ENCODE assay signal across 11 cellular contexts in genomic region chr10:93068411-93069244, GRCh38. TPM values are rescaled to one million over a fixed set of nuclear protein-coding genes. Genes with fewer than 3 reads are reported as not detected.
A peak's percentile ranks its signal among the peaks of the same experiment; 100 is the strongest.
DNase-seq lines count a peak whose midpoint lies in the region; ATAC-seq and TF ChIP-seq lines count a peak whose summit lies in the region.
"Had no signal": no experiment of that assay in that cellular context is flagged by ENCODE, and none has a peak within 500 bp of the region (broad histone marks: within the 10 kb centered on the region; RNA-seq: fewer than 3 reads in every experiment).

No MANE protein-coding gene starts in this region.

- H4K20me1 ChIP-seq in GM23338 (replicated peaks; ENCODE audit: insufficient read depth) = peaks cover 21% of the 10 kb centered on the region

- no peaks in the 10 kb centered on the region for H3K36me3 ChIP-seq in GM23338 (ENCODE audit: insufficient read depth)
- H3K36me3 ChIP-seq in mesenchymal stem cell (ENCODE audit: control insufficient read depth in 1 of 2, insufficient read depth in 2 of 2, low read depth in 1 of 2, low read length in 2 of 2) = no peaks in the 10 kb centered on the region
- H3K36me3 ChIP-seq in gastroesophageal sphincter = no peaks in the 10 kb centered on the region

- H3K9me3 ChIP-seq in mesenchymal stem cell (ENCODE audit: control insufficient read depth, low read length) (no peaks in the 10 kb centered on the region), gastroesophageal sphincter (no peaks in the 10 kb centered on the region)

- H3K4me1 Mint-ChIP-seq in GM23338 = peaks cover 47% of the 10 kb centered on the region
- H3K4me1 Mint-ChIP-seq in brain = peaks cover 42% of the 10 kb centered on the region

- no peak overlapping the region for H4K8ac ChIP-seq in mesenchymal stem cell (ENCODE audit: low read length)

- no peaks in the 10 kb centered on the region for H3K79me2 ChIP-seq in GM23338 (replicated peaks; ENCODE audit: insufficient read depth)

- peak overlapping the region; percentile 54 for H3K4me3 ChIP-seq in GM23338
- H3K4me3 ChIP-seq in mesenchymal stem cell (ENCODE audit: insufficient read depth in 1 of 2, low read depth in 1 of 2, low read length in 2 of 2) = no peak overlapping the region
- H3K4me3 ChIP-seq in gastroesophageal sphincter = no peak overlapping the region

- peak; percentile 14 to 57; a peak in 2 of 4 replicates for TF ChIP-seq CTCF in GM23338 (conservative IDR thresholded peaks at IDR 0.05; ENCODE audit: low read depth in 2 of 2)
- TF ChIP-seq CTCF in brain (conservative IDR thresholded peaks at IDR 0.05) = peak in 1 of 2 experiments; percentile 46
- TF ChIP-seq CTCF in gastroesophageal sphincter (IDR thresholded peaks at IDR 0.05) = peak in 1 of 4 experiments; percentile 8

- H3K36me3 Mint-ChIP-seq in GM23338 (ENCODE audit: low read depth) (no peaks in the 10 kb centered on the region; the same call in 2 of the 3 replicates), brain (peaks cover 2% of the 10 kb centered on the region)

- H3K79me1 ChIP-seq in mesenchymal stem cell (replicated peaks; ENCODE audit: low read length, poor library complexity, severe bottlenecking) = no peaks in the 10 kb centered on the region

- peaks cover 31% of the 10 kb centered on the region for H3F3A ChIP-seq in GM23338 (replicated peaks; ENCODE audit: low read depth)

- no peak overlapping the region for H2BK15ac ChIP-seq in mesenchymal stem cell (ENCODE audit: low read depth, poor library complexity, severe bottlenecking)

- H3K9me2 ChIP-seq in GM23338 (ENCODE audit: insufficient read depth) = no peaks in the 10 kb centered on the region

- H3K9me3 Mint-ChIP-seq in GM23338 = no peaks in the 10 kb centered on the region; the same call in 2 of the 3 replicates
- peaks cover 0 to 3% (median 0%) of the 10 kb centered on the region in 5 experiments for H3K9me3 Mint-ChIP-seq in brain

- no peak overlapping the region for H3K27ac Mint-ChIP-seq in GM23338
- H3K27ac Mint-ChIP-seq in brain = peak overlapping the region in 2 of 5 experiments; percentile 4 to 75

- peak; percentile 24 for DNase-seq in COR-L47 (lab: John Stamatoyannopoulos, UW)
- peak; percentile 77 for DNase-seq in GM23338 (ENCODE audit: low spot score)
- DNase-seq in mesenchymal stem cell = peak; percentile 55
- DNase-seq in SHP77 treated with DMSO at 0.1 percent for 48 hours (lab: John Stamatoyannopoulos, UW) = no peak
- DNase-seq in SKM-1 (lab: John Stamatoyannopoulos, UW; ENCODE audit: unreplicated experiment) = no peak
- DNase-seq: NCI-H446, occipital lobe had no signal

- TF ChIP-seq EP300 in gastroesophageal sphincter (IDR thresholded peaks at IDR 0.05) = no peak

- WGBS in mesenchymal stem cell = 7% methylated on average over 72 of the region's 73 CpGs
- 3 to 7% methylated on average over 2 to 16 of the region's 73 CpGs for WGBS in gastroesophageal sphincter (ENCODE audit: low coverage in 1 of 2), 2 donors

- H3K9ac ChIP-seq in mesenchymal stem cell (ENCODE audit: low read length) = no peak overlapping the region

- H3K27me3 ChIP-seq in GM23338 (ENCODE audit: insufficient read depth) (peaks cover 100% of the 10 kb centered on the region), mesenchymal stem cell (ENCODE audit: control insufficient read depth in 1 of 2, insufficient read depth in 1 of 2, low read length in 2 of 2) (peaks cover 97 to 98% of the 10 kb centered on the region in 2 experiments), gastroesophageal sphincter (peaks cover 100% of the 10 kb centered on the region)

- no peak overlapping the region for H2AK5ac ChIP-seq in mesenchymal stem cell (ENCODE audit: low read length, severe bottlenecking)

- H3K27ac ChIP-seq in GM23338 (ENCODE audit: low read depth) (no peak overlapping the region), mesenchymal stem cell (ENCODE audit: low read length, poor library complexity, severe bottlenecking) (no peak overlapping the region), gastroesophageal sphincter (no peak overlapping the region)

- ATAC-seq in GM23338 = peak; percentile 27
- ATAC-seq in gastroesophageal sphincter = no peak
- ATAC-seq in HG02884 (IDR thresholded peaks at IDR 0.05; ENCODE audit: unreplicated experiment) = no peak

- H3K14ac ChIP-seq in mesenchymal stem cell (ENCODE audit: low read length in 2 of 2) = no peak overlapping the region

- H2BK5ac ChIP-seq in mesenchymal stem cell (ENCODE audit: low read depth, low read length, poor library complexity, severe bottlenecking) = no peak overlapping the region

- no peak for TF ChIP-seq POLR2A in gastroesophageal sphincter (IDR thresholded peaks at IDR 0.05)

- H3K4ac ChIP-seq in mesenchymal stem cell (ENCODE audit: low read depth in 1 of 2, low read length in 2 of 2) = no peak overlapping the region

- H3K4me3 Mint-ChIP-seq in GM23338 (peak overlapping the region; percentile 67), brain (peak overlapping the region; percentile 80 to 83 (median 81))

- H4K91ac ChIP-seq in mesenchymal stem cell (ENCODE audit: low read length) = no peak overlapping the region

- H3K4me1 ChIP-seq in GM23338 (ENCODE audit: insufficient read depth) (peaks cover 40% of the 10 kb centered on the region), mesenchymal stem cell (ENCODE audit: control insufficient read depth, insufficient read depth, low read depth, low read length) (peaks cover 31% of the 10 kb centered on the region), gastroesophageal sphincter (peaks cover 0 to 53% (median 11%) of the 10 kb centered on the region in 3 donors)

- H3K4me2 ChIP-seq in GM23338 (peak overlapping the region; percentile 82), mesenchymal stem cell (ENCODE audit: low read length, poor library complexity, severe bottlenecking) (peak overlapping the region; percentile 24)

- H3K27me3 Mint-ChIP-seq in GM23338 (ENCODE audit: insufficient read depth, low read depth, poor library complexity) (peaks cover 99% of the 10 kb centered on the region), brain (peaks cover 96% of the 10 kb centered on the region)

- H2AFZ ChIP-seq in GM23338 = peak overlapping the region; percentile 88
- H2AFZ ChIP-seq in mesenchymal stem cell (ENCODE audit: low read depth, low read length) = no peak overlapping the region

- H2BK12ac ChIP-seq in mesenchymal stem cell (ENCODE audit: low read length in 2 of 2) = no peak overlapping the region

- H3K18ac ChIP-seq in mesenchymal stem cell (ENCODE audit: low read depth in 1 of 2, low read length in 2 of 2) = no peak overlapping the region

- H2BK120ac ChIP-seq in mesenchymal stem cell (ENCODE audit: low read depth, low read length) = no peak overlapping the region

- no peak overlapping the region for H3K23ac ChIP-seq in mesenchymal stem cell (ENCODE audit: low read length in 2 of 2)

TF ChIP-seq in GM23338, 12 proteins besides CTCF, POLR2A, EP300 and RAD21:
- TF ChIP-seq EZH2 (IDR thresholded peaks at IDR 0.05; ENCODE audit: low read depth, unreplicated experiment) = peak; percentile 73
- TF ChIP-seq EZH2phosphoT487 (IDR thresholded peaks at IDR 0.05; ENCODE audit: unreplicated experiment) = peak; percentile 86
- no peak for TF ChIP-seq POLR2AphosphoS5 (IDR thresholded peaks at IDR 0.05; ENCODE audit: low read depth)

RNA-seq across cellular contexts. Expression of gene CYP26A1, which starts 5.1 kb away (rescaled TPM):
- 1.8 and 2.8 TPM in 2 replicates for total RNA-seq in GM23338 (2014; rRNA removed; shearing (Covaris generic))
- polyA plus RNA-seq in GM23338 (2016; fragmentation: Nextera tagmentation; extraction: Ambion mirVana) (0.87 and 1.2 TPM in 2 replicates), brain (ENCODE audit: insufficient read depth, low read depth, low replicate concordance) (0.27 TPM)
- polyA plus RNA-seq in mesenchymal stem cell (2013, experiment 1 of 2) = not detected
- polyA plus RNA-seq in mesenchymal stem cell (2013, experiment 2 of 2) = not detected
- not detected for total RNA-seq in gastroesophageal sphincter
- polyA plus RNA-seq: esophagus had no signal

RNA-seq across cellular contexts. Expression of gene CYP26C1, which starts 8.0 kb away (rescaled TPM):
- total RNA-seq in GM23338 (2014; rRNA removed; shearing (Covaris generic)) = 0.24 TPM in 1 of 2 replicates, not detected in the other
- polyA plus RNA-seq in GM23338 (2016; fragmentation: Nextera tagmentation; extraction: Ambion mirVana) = not detected in 2 replicates
- not detected for polyA plus RNA-seq in brain (ENCODE audit: insufficient read depth, low read depth, low replicate concordance)
- not detected for polyA plus RNA-seq in mesenchymal stem cell (2013, experiment 1 of 2)
- polyA plus RNA-seq in mesenchymal stem cell (2013, experiment 2 of 2) = 0.01 TPM
- under 1 TPM in 1 of 4 donors, not detected in 3; 0.31 TPM for total RNA-seq in gastroesophageal sphincter

Comparison
In these comparisons a context has a peak if more than half of its experiments do, and no peak if none do; other contexts are left out.
1. DNase-seq: peak in COR-L47 (single experiment), GM23338 (single experiment) and mesenchymal stem cell (single experiment); none in SHP77 treated with DMSO at 0.1 percent for 48 hours (single experiment) and SKM-1 (single experiment).